ENCODE assay signal across 2 cellular contexts in the genomic region with DNA sequence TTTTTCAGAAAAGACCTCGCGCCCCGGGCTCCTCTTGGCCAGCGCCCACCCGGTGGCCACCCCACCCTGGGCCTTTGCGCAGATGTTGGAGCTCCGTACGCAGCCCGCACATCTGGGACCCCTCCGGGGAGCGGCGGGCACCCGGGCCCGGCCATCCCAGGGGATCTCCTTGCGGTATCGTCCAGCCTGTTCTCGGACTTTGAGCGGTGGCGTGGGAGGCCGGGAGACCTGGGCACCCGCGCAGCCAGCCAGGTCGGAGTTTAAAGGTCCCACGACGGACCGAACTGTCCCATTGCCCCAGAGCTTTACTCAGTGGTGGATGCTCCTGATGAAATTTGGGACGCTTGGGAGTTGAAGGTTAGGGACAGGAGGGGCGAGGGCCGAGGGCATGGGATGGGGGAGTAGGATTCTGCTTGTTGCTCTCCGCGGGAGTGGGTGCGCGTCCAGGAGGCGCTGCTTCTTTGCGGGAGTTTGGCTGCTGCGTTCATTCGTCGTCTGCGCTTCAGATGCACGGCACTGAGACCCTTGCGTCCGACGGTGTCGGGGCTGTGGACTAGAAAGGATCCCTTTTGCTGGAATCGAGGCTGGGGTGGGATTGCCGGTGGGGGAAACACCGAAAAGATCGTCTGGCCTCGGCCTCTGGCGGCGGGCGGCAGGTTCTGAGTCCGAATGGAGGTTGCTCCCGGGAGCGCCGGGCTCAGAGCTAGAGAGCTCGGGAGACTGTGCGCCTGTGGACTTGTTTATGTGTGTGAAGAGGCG.
A peak's percentile ranks its signal among the peaks of the same experiment; 100 is the strongest.
TF ChIP-seq lines count a peak whose summit lies in the region.

No MANE protein-coding gene starts in this region.

TF ChIP-seq in liver, 16 proteins besides CTCF, POLR2A, EP300 and RAD21:
- TF ChIP-seq GABPA (IDR thresholded peaks at IDR 0.05 in 1 of 2, conservative IDR thresholded peaks at IDR 0.05 in 1 of 2) (no peak), RXRA (IDR thresholded peaks at IDR 0.05) (peak; percentile 34 to 72), HNF4A (conservative IDR thresholded peaks at IDR 0.05) (peak; percentile 79 to 91), SP1 (IDR thresholded peaks at IDR 0.05) (peak; percentile 28), FOXA2 (IDR thresholded peaks at IDR 0.05) (no peak), NR2F2 (IDR thresholded peaks at IDR 0.05) (no peak), FOXA1 (IDR thresholded peaks at IDR 0.05) (no peak), HNF4G (IDR thresholded peaks at IDR 0.05) (peak; percentile 42), TAF1 (conservative IDR thresholded peaks at IDR 0.05) (no peak), JUND (IDR thresholded peaks at IDR 0.05) (peak in 1 of 2 donors; percentile 15), EGR1 (IDR thresholded peaks at IDR 0.05; ENCODE audit: low read depth in 2 of 2) (peak; percentile 50 to 91), YY1 (IDR thresholded peaks at IDR 0.05) (peak; percentile 51)
- TF ChIP-seq, protein P1, sequence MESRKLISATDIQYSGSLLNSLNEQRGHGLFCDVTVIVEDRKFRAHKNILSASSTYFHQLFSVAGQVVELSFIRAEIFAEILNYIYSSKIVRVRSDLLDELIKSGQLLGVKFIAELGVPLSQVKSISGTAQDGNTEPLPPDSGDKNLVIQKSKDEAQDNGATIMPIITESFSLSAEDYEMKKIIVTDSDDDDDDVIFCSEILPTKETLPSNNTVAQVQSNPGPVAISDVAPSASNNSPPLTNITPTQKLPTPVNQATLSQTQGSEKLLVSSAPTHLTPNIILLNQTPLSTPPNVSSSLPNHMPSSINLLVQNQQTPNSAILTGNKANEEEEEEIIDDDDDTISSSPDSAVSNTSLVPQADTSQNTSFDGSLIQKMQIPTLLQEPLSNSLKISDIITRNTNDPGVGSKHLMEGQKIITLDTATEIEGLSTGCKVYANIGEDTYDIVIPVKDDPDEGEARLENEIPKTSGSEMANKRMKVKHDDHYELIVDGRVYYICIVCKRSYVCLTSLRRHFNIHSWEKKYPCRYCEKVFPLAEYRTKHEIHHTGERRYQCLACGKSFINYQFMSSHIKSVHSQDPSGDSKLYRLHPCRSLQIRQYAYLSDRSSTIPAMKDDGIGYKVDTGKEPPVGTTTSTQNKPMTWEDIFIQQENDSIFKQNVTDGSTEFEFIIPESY (IDR thresholded peaks at IDR 0.05): no peak
- TF ChIP-seq, protein P2, sequence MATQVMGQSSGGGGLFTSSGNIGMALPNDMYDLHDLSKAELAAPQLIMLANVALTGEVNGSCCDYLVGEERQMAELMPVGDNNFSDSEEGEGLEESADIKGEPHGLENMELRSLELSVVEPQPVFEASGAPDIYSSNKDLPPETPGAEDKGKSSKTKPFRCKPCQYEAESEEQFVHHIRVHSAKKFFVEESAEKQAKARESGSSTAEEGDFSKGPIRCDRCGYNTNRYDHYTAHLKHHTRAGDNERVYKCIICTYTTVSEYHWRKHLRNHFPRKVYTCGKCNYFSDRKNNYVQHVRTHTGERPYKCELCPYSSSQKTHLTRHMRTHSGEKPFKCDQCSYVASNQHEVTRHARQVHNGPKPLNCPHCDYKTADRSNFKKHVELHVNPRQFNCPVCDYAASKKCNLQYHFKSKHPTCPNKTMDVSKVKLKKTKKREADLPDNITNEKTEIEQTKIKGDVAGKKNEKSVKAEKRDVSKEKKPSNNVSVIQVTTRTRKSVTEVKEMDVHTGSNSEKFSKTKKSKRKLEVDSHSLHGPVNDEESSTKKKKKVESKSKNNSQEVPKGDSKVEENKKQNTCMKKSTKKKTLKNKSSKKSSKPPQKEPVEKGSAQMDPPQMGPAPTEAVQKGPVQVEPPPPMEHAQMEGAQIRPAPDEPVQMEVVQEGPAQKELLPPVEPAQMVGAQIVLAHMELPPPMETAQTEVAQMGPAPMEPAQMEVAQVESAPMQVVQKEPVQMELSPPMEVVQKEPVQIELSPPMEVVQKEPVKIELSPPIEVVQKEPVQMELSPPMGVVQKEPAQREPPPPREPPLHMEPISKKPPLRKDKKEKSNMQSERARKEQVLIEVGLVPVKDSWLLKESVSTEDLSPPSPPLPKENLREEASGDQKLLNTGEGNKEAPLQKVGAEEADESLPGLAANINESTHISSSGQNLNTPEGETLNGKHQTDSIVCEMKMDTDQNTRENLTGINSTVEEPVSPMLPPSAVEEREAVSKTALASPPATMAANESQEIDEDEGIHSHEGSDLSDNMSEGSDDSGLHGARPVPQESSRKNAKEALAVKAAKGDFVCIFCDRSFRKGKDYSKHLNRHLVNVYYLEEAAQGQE (IDR thresholded peaks at IDR 0.05): no peak
- TF ChIP-seq, protein P3, sequence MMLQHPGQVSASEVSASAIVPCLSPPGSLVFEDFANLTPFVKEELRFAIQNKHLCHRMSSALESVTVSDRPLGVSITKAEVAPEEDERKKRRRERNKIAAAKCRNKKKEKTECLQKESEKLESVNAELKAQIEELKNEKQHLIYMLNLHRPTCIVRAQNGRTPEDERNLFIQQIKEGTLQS (IDR thresholded peaks at IDR 0.05): no peak
- TF ChIP-seq, protein P4, sequence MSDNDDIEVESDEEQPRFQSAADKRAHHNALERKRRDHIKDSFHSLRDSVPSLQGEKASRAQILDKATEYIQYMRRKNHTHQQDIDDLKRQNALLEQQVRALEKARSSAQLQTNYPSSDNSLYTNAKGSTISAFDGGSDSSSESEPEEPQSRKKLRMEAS (IDR thresholded peaks at IDR 0.05): no peak

TF ChIP-seq in HepG2, 621 proteins besides CTCF, POLR2A, EP300 and RAD21:
- TF ChIP-seq, protein P5, sequence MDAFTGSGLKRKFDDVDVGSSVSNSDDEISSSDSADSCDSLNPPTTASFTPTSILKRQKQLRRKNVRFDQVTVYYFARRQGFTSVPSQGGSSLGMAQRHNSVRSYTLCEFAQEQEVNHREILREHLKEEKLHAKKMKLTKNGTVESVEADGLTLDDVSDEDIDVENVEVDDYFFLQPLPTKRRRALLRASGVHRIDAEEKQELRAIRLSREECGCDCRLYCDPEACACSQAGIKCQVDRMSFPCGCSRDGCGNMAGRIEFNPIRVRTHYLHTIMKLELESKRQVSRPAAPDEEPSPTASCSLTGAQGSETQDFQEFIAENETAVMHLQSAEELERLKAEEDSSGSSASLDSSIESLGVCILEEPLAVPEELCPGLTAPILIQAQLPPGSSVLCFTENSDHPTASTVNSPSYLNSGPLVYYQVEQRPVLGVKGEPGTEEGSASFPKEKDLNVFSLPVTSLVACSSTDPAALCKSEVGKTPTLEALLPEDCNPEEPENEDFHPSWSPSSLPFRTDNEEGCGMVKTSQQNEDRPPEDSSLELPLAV (CRISPR knock-in tag; conservative IDR thresholded peaks at IDR 0.05; ENCODE audit: low read depth): no peak
- TF ChIP-seq PAF1 (CRISPR knock-in tag; IDR thresholded peaks at IDR 0.05) (no peak), ZFYVE20 (CRISPR knock-in tag; IDR thresholded peaks at IDR 0.05; ENCODE audit: borderline replicate concordance, low read depth) (no peak), ZNF773 (CRISPR knock-in tag; IDR thresholded peaks at IDR 0.05; ENCODE audit: borderline replicate concordance) (no peak), KMT2A (CRISPR knock-in tag; IDR thresholded peaks at IDR 0.05) (no peak), ZNF121 (CRISPR knock-in tag; IDR thresholded peaks at IDR 0.05) (no peak), HCFC1 (IDR thresholded peaks at IDR 0.05; ENCODE audit: low read depth, low read length) (no peak), PAX8 (CRISPR knock-in tag; IDR thresholded peaks at IDR 0.05; ENCODE audit: borderline replicate concordance) (no peak), POLR2AphosphoS5 (IDR thresholded peaks at IDR 0.05; ENCODE audit: low read depth, low read length) (no peak), ZNF343 (CRISPR knock-in tag; IDR thresholded peaks at IDR 0.05) (no peak), ZNF253 (CRISPR knock-in tag; IDR thresholded peaks at IDR 0.05; ENCODE audit: borderline replicate concordance) (no peak)
- TF ChIP-seq, protein P6, sequence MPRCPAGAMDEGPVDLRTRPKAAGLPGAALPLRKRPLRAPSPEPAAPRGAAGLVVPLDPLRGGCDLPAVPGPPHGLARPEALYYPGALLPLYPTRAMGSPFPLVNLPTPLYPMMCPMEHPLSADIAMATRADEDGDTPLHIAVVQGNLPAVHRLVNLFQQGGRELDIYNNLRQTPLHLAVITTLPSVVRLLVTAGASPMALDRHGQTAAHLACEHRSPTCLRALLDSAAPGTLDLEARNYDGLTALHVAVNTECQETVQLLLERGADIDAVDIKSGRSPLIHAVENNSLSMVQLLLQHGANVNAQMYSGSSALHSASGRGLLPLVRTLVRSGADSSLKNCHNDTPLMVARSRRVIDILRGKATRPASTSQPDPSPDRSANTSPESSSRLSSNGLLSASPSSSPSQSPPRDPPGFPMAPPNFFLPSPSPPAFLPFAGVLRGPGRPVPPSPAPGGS (CRISPR knock-in tag; IDR thresholded peaks at IDR 0.05): no peak
